8 cellular contexts compared by ENCODE assay signal in the genomic region with DNA sequence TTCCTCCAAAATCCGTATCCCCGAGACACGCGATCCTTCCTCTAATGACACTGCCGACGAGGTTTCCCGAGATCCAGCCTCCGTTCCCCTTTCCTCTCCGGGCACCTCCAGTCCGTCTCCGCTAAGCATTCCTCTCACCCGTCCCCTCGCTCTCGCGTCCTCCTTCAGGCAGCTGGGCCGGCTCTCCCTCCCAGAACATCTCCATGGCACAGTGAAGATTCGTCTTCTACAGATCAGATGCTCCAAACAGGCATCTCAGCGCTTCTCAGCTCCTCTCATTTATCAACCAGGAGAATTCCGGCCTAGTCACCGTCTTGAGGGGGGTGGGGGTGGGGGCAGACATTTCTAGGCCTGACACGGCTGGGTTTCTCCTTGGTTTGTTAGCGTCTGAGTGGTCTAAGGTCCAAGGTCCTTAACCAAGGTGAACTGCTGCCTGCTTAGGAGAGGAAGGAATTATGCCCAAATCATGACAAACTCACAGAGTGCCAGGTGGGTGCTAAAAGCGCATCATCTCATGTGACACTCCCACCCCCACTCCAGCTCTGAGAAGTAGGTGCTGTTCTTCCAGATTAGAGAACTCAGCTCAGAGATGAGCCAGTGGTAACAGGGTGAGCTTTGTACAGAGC. TPM values are rescaled to one million over a fixed set of nuclear protein-coding genes. Genes with fewer than 3 reads are reported as not detected.
DNase-seq lines count a peak whose midpoint lies in the region; ATAC-seq and TF ChIP-seq lines count a peak whose summit lies in the region.

TSS of gene SPTBN2 (minus strand) at position 457 of the 626 bp plus-strand sequence. CDS start 7,976 bp downstream, outside the sequence.

- H3K36me3 Mint-ChIP-seq in endodermal cell (ENCODE audit: low read depth), result no peaks in the 10 kb centered on the region
- peaks cover 0 to 7% of the 10 kb centered on the region in 2 donors for H3K36me3 Mint-ChIP-seq in naive B cell

- H3K4me3 ChIP-seq in OCI-LY7 (ENCODE audit: low read depth, low read length, poor library complexity, severe bottlenecking) (peak within 1 kb of the TSS; percentile 67), endodermal cell (ENCODE audit: low read length) (peak within 1 kb of the TSS; percentile 75)

- H3K4me1 ChIP-seq in OCI-LY7 (ENCODE audit: insufficient read depth, low read length, poor library complexity, severe bottlenecking) (peaks cover 35% of the 10 kb centered on the region), endodermal cell (ENCODE audit: control insufficient read depth, insufficient read depth, low read length) (peaks cover 11% of the 10 kb centered on the region)

- H3K4me3 Mint-ChIP-seq in endodermal cell (peak within 1 kb of the TSS; percentile 72), naive B cell (peak within 1 kb of the TSS; percentile 86 to 97 (median 92))

- POLR2A ChIA-PET in OCI-LY7 (lab: Charles Lee), result interaction anchor here (0.6 kb wide), 1 partner anchor 42 kb away, joined by 3 read pairs; no protein-coding TSS in a partner anchor

- peak within 1 kb of the TSS; percentile 68 for H3K4me2 ChIP-seq in OCI-LY7 (ENCODE audit: low read length)

- no peaks in the 10 kb centered on the region for H4K20me1 ChIP-seq in OCI-LY7 (ENCODE audit: insufficient read depth, low read length)

- no peaks in the 10 kb centered on the region for H3K36me3 ChIP-seq in OCI-LY7 (ENCODE audit: insufficient read depth, low read length)
- H3K36me3 ChIP-seq in endodermal cell (ENCODE audit: control insufficient read depth, insufficient read depth, low read length), result no peaks in the 10 kb centered on the region

- peak within 1 kb of the TSS; percentile 56; the same call in 1 of the 2 replicates for H2AFZ ChIP-seq in OCI-LY7 (ENCODE audit: low read length)

- WGBS in endodermal cell (ENCODE audit: insufficient coverage in 1 of 2, insufficient read length in 1 of 2), 2 experiments, result 17 to 19% methylated on average over 15 to 23 of the region's 23 CpGs

- H3K9ac ChIP-seq in endodermal cell (ENCODE audit: extremely low read depth, low read length, poor library complexity, severe bottlenecking), result no peak within 1 kb of the TSS

- TF ChIP-seq CTCF in OCI-LY7 (conservative IDR thresholded peaks at IDR 0.05; ENCODE audit: low read length) (no peak), endodermal cell (conservative IDR thresholded peaks at IDR 0.05) (no peak)

- H3K9me3 Mint-ChIP-seq in endodermal cell (no peaks in the 10 kb centered on the region), naive B cell (no peaks in the 10 kb centered on the region)

- ATAC-seq in naive B cell (ENCODE audit: low read depth in 2 of 2) (peak; percentile 29 to 45), GM21786 (IDR thresholded peaks at IDR 0.05; ENCODE audit: unreplicated experiment) (no peak)

- intact Hi-C loops in OCI-LY7 (cut with micrococcal nuclease; ENCODE audit: unreplicated experiment), result no loop called here
- intact Hi-C loops in posterior vena cava (cut with DNase I), result no loop called here

- no peak within 1 kb of the TSS for H3K27ac ChIP-seq in OCI-LY7 (ENCODE audit: low read depth, low read length, poor library complexity, severe bottlenecking)
- H3K27ac ChIP-seq in endodermal cell (ENCODE audit: low read depth, low read length), result peak within 1 kb of the TSS; percentile 76

- H3K4me1 Mint-ChIP-seq in endodermal cell, result peaks cover 24% of the 10 kb centered on the region
- H3K4me1 Mint-ChIP-seq in naive B cell, result peaks cover 14 to 22% (median 18%) of the 10 kb centered on the region in 3 donors

- H3K27me3 Mint-ChIP-seq in endodermal cell (ENCODE audit: insufficient read depth), result peaks cover 71% of the 10 kb centered on the region
- H3K27me3 Mint-ChIP-seq in naive B cell, result peaks cover 19 to 57% (median 46%) of the 10 kb centered on the region in 3 donors

- no TSS peak for BruUV-seq in OCI-LY7 (replicated peaks; lab: Mats Ljungman, UMichigan)

- DNase-seq in NCI-H2196 (lab: John Stamatoyannopoulos, UW; ENCODE audit: unreplicated experiment) (peak; percentile 19), NCI-H2196 treated with DMSO at 0.1 percent for 48 hours (lab: John Stamatoyannopoulos, UW; ENCODE audit: unreplicated experiment) (no peak), OCI-LY7 (ENCODE audit: low spot score) (peak; percentile 36), endodermal cell (peak; percentile 82), naive B cell (no peak), posterior vena cava (ENCODE audit: low spot score) (no peak)
- DNase-seq in stimulated activated CD8-positive, alpha-beta memory T cell treated with anti-CD3 and anti-CD28 coated beads, Interleukin-4, amount 100 ng/mL, for 48 hours, result no peak

- H3K27ac Mint-ChIP-seq in endodermal cell, result peak within 1 kb of the TSS; percentile 53
- peak within 1 kb of the TSS in 5 of 6 donors; percentile 3 to 94 (median 10) for H3K27ac Mint-ChIP-seq in naive B cell

- CTCF ChIA-PET in OCI-LY7 (lab: Charles Lee; ENCODE audit: unreplicated experiment), result no interaction called here

- H3K27me3 ChIP-seq in endodermal cell (ENCODE audit: control insufficient read depth, insufficient read depth, low read length, poor library complexity, severe bottlenecking), result peaks cover 44% of the 10 kb centered on the region

- H3K79me2 ChIP-seq in OCI-LY7 (ENCODE audit: insufficient read depth, low read depth, low read length), result no peaks in the 10 kb centered on the region

- no peaks in the 10 kb centered on the region for H3K9me2 ChIP-seq in OCI-LY7 (ENCODE audit: insufficient read depth, low read length)

- H3K9me3 ChIP-seq in OCI-LY7 (ENCODE audit: low read length), result no peaks in the 10 kb centered on the region
- H3K9me3 ChIP-seq in endodermal cell (ENCODE audit: control insufficient read depth, low read length), result no peaks in the 10 kb centered on the region

RNA-seq across cellular contexts. Expression of gene SPTBN2, which starts in this region (rescaled TPM):
- total RNA-seq in OCI-LY7 (2014; rRNA removed; shearing (Covaris generic)), result 22.7 and 25.2 TPM in 2 replicates
- total RNA-seq in OCI-LY7 (2022) (13.0 and 16.2 TPM in 2 replicates), endodermal cell (10 to 100 TPM; 36.0 to 46.0 TPM), posterior vena cava (1 to 10 TPM; 4.2 to 5.9 TPM)
- polyA plus RNA-seq in endodermal cell (2013, experiment 1 of 2), result 39.9 TPM
- 31.3 TPM for polyA plus RNA-seq in endodermal cell (2013, experiment 2 of 2)
- 1 to 10 TPM in 1 of 6 donors, under 1 TPM in 2, not detected in 3; 0.52 to 1.2 (median 0.60) TPM for polyA plus RNA-seq in naive B cell (ENCODE audit: low read depth in 6 of 6)

Comparison
In these comparisons a context has a peak if more than half of its experiments do, and no peak if none do; other contexts are left out.
1. DNase-seq: peak in NCI-H2196 (single experiment), OCI-LY7 (single experiment) and endodermal cell (single experiment); none in NCI-H2196 treated with DMSO at 0.1 percent for 48 hours (single experiment), naive B cell (single experiment), stimulated activated CD8-positive, alpha-beta memory T cell treated with anti-CD3 and anti-CD28 coated beads, Interleukin-4, amount 100 ng/mL, for 48 hours (single experiment) and posterior vena cava (single experiment).